In the genomic region with DNA sequence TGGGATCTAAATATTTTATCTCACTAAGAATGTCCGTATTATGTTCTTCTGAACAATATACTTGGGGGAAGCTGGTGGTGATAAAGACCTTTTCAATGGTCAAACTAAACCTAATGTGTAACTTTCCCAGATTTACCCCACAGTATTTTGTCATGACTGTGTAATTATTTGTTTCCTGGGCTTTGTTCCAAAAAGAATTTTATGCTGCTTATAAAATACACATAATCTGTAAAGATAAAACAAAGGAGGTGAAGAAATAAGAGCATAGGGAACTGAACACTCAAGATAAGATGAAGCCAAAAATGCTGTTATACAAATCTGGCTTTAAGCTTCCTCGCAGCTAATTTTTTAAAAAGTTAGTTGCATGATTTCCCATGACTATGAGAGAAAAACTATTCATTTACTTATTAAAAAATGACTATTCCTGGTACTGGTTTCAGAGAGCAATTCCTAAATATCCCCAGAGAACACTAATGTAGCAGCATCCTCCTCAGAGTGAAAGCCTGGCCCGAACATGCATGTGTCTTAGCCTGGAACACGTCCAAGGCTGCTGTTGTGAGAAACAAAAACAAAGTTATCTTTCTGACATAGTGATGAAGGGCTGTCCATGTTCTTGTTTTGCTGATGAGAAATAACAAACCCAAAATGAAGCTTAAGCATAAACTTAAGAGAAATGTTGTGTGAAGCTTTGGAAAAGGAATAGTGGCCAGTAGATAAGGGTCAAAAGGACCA, we compare ENCODE assay signal across 13 cellular contexts. TPM values are rescaled to one million over a fixed set of nuclear protein-coding genes. Genes with fewer than 3 reads are reported as not detected.
DNase-seq lines count a peak whose midpoint lies in the region; TF ChIP-seq lines count a peak whose summit lies in the region.
"Had no signal": no experiment of that assay in that cellular context is flagged by ENCODE, and none has a peak within 500 bp of the region (broad histone marks: within the 10 kb centered on the region; RNA-seq: fewer than 3 reads in every experiment).

No MANE protein-coding gene starts in this region.

- H3K4me2 ChIP-seq in osteoblast (ENCODE audit: insufficient read depth, low read length), result peak overlapping the region; percentile 57

- H3K9me3 ChIP-seq in SJSA1 (replicated peaks), result peaks cover 3% of the 10 kb centered on the region; the same call in 1 of the 2 replicates
- H3K9me3 ChIP-seq in osteoblast (ENCODE audit: low read depth, low read length), result peaks cover 2% of the 10 kb centered on the region

- H4K20me1 ChIP-seq in osteoblast (ENCODE audit: insufficient read depth, low read length), result peaks cover 3% of the 10 kb centered on the region

- DNase-seq in EL, result peak; percentile 31
- peak in 1 of 2 experiments; percentile 23 for DNase-seq in SJSA1 (ENCODE audit: low read depth in 1 of 2, low spot score in 2 of 2)
- DNase-seq in fibroblast of the conjunctiva (ENCODE audit: low read depth), result peak; percentile 28
- DNase-seq in osteoblast (ENCODE audit: insufficient read length, low spot score, missing footprints), result peak; percentile 75
- no peak for DNase-seq in NCI-H82 (lab: John Stamatoyannopoulos, UW)
- no peak for DNase-seq in AG08395 (ENCODE audit: low spot score)
- no peak for DNase-seq in erythroblast (lab: John Stamatoyannopoulos, UW)
- DNase-seq in iPS-NIHi11 (ENCODE audit: low spot score), result no peak
- DNase-seq: activated T-cell treated with anti-CD3 and anti-CD28 coated beads, Interleukin-2, amount 50 U/mL, for 72 hours; head of caudate nucleus; naive thymus-derived CD4-positive, alpha-beta T cell; NCI-H1694 treated with DMSO at 0.1 percent for 48 hours; RPMI8226 had no signal

- H3K36me3 ChIP-seq in SJSA1, result peaks cover 90% of the 10 kb centered on the region
- H3K36me3 ChIP-seq in osteoblast (ENCODE audit: insufficient read depth, low read length), result peaks cover 10% of the 10 kb centered on the region

- no peak overlapping the region for H2AFZ ChIP-seq in osteoblast (ENCODE audit: low read length)

- H3K79me2 ChIP-seq in osteoblast (ENCODE audit: insufficient read depth, low read length), result no peaks in the 10 kb centered on the region

- no peak for TF ChIP-seq POLR2A in erythroblast (IDR thresholded peaks at IDR 0.05; ENCODE audit: low read length)

- H3K27ac ChIP-seq in SJSA1 (peak overlapping the region; percentile 63), osteoblast (ENCODE audit: low read depth, low read length) (peak overlapping the region; percentile 89)

- H3K4me1 ChIP-seq in SJSA1 (replicated peaks), result peaks cover 60% of the 10 kb centered on the region
- peaks cover 36% of the 10 kb centered on the region for H3K4me1 ChIP-seq in osteoblast (ENCODE audit: insufficient read depth, low read length)

- H3K27me3 ChIP-seq in SJSA1 (replicated peaks) (no peaks in the 10 kb centered on the region), osteoblast (ENCODE audit: insufficient read depth, low read length) (no peaks in the 10 kb centered on the region)

- TF ChIP-seq CTCF in osteoblast (IDR thresholded peaks at IDR 0.05; ENCODE audit: extremely low read depth, low read depth, low read length), result no peak

- H3K4me3 ChIP-seq in SJSA1 (no peak overlapping the region), osteoblast (ENCODE audit: insufficient read depth, low read length) (peak overlapping the region; percentile 27)

RNA-seq across cellular contexts. Expression of a gene that starts 33.9 kb away (rescaled TPM):
- 94.0 and 139 TPM in 2 replicates for total RNA-seq in SJSA1 (2014; rRNA removed; shearing (Covaris generic))
- total RNA-seq in osteoblast, result 38.4 and 43.6 TPM in 2 replicates

Comparison
In these comparisons a context has a peak if more than half of its experiments do, and no peak if none do; other contexts are left out.
1. DNase-seq: peak in EL (single experiment), fibroblast of the conjunctiva (single experiment) and osteoblast (single experiment); none in NCI-H82 (single experiment), AG08395 (single experiment), erythroblast (0 of 2) and iPS-NIHi11 (single experiment).